ENCODE assay signal across 15 cellular contexts in genomic region chr3:141415959-141416358, GRCh38. TPM values are rescaled to one million over a fixed set of nuclear protein-coding genes. Genes with fewer than 3 reads are reported as not detected.
DNase-seq lines count a peak whose midpoint lies in the region; ATAC-seq, FAIRE-seq and TF ChIP-seq lines count a peak whose summit lies in the region.
"Had no signal": no experiment of that assay in that cellular context is flagged by ENCODE, and none has a peak within 500 bp of the region (broad histone marks: within the 10 kb centered on the region; RNA-seq: fewer than 3 reads in every experiment).

No MANE protein-coding gene starts in this region.

- no peaks in the 10 kb centered on the region for H3K27me3 Mint-ChIP-seq in activated CD4-positive, alpha-beta memory T cell treated with anti-CD3 and anti-CD28 coated beads for 36 hours
- H3K27me3 Mint-ChIP-seq in activated CD4-positive, alpha-beta memory T cell treated with anti-CD3 and anti-CD28 coated beads, Interleukin-2, amount 10 ng/mL, durations not matched to agents 7 days and 5 days: no peaks in the 10 kb centered on the region
- no peaks in the 10 kb centered on the region for H3K27me3 Mint-ChIP-seq in activated T-helper 17 cell treated with anti-CD3 and anti-CD28 coated beads, Interleukin-2, amount 50 U/mL, for 72 hours

- no peaks in the 10 kb centered on the region for H3K9me3 ChIP-seq in kidney (ENCODE audit: control insufficient read depth in 1 of 2, low read length in 2 of 2)
- H3K9me3 ChIP-seq: spleen had no signal

- H3K4me3 Mint-ChIP-seq in activated CD4-positive, alpha-beta memory T cell treated with anti-CD3 and anti-CD28 coated beads for 36 hours: no peak overlapping the region
- H3K4me3 Mint-ChIP-seq in activated CD4-positive, alpha-beta memory T cell treated with anti-CD3 and anti-CD28 coated beads, Interleukin-2, amount 10 ng/mL, durations not matched to agents 7 days and 5 days: no peak overlapping the region
- no peak overlapping the region for H3K4me3 Mint-ChIP-seq in activated T-helper 17 cell treated with anti-CD3 and anti-CD28 coated beads, Interleukin-2, amount 50 U/mL, for 72 hours
- H3K4me3 Mint-ChIP-seq in stimulated activated effector memory CD8-positive, alpha-beta T cell treated with anti-CD3 and anti-CD28 coated beads, Interleukin-12 subunit alpha, Interleukin-12 subunit beta, amount 100 ng/mL, for 72 hours: no peak overlapping the region
- H3K4me3 Mint-ChIP-seq: CD14-positive monocyte had no signal

- FAIRE-seq in kidney (lab: Jason Lieb, UNC): no peak

- no peak overlapping the region for H3K4me3 ChIP-seq in kidney (ENCODE audit: low read length in 2 of 2)
- H3K4me3 ChIP-seq: spleen had no signal

- CTCF ChIA-PET in activated CD4-positive, alpha-beta memory T cell treated with anti-CD3 and anti-CD28 coated beads for 36 hours (lab: Charles Lee): interaction anchor here (1.7 to 2.7 kb wide), 2 partner anchors 38 to 55 kb away, joined by 5 to 14 read pairs; no protein-coding TSS in a partner anchor
- CTCF ChIA-PET in activated CD4-positive, alpha-beta memory T cell treated with anti-CD3 and anti-CD28 coated beads, Interleukin-2, amount 10 ng/mL, durations not matched to agents 7 days and 5 days (lab: Charles Lee): no interaction called here

- peaks cover 57% of the 10 kb centered on the region for H3K36me3 Mint-ChIP-seq in activated CD4-positive, alpha-beta memory T cell treated with anti-CD3 and anti-CD28 coated beads for 36 hours
- peaks cover 63% of the 10 kb centered on the region for H3K36me3 Mint-ChIP-seq in activated CD4-positive, alpha-beta memory T cell treated with anti-CD3 and anti-CD28 coated beads, Interleukin-2, amount 10 ng/mL, durations not matched to agents 7 days and 5 days (ENCODE audit: low read depth)
- peaks cover 81% of the 10 kb centered on the region for H3K36me3 Mint-ChIP-seq in activated T-helper 17 cell treated with anti-CD3 and anti-CD28 coated beads, Interleukin-2, amount 50 U/mL, for 72 hours (ENCODE audit: low read depth)
- H3K36me3 Mint-ChIP-seq in stimulated activated effector memory CD8-positive, alpha-beta T cell treated with anti-CD3 and anti-CD28 coated beads, Interleukin-12 subunit alpha, Interleukin-12 subunit beta, amount 100 ng/mL, for 72 hours: peaks cover 83% of the 10 kb centered on the region

- no peak for ATAC-seq in activated T-helper 17 cell treated with anti-CD3 and anti-CD28 coated beads, Interleukin-2, amount 50 U/mL, for 72 hours (replicated peaks)
- no peak for ATAC-seq in stimulated activated effector memory CD8-positive, alpha-beta T cell treated with anti-CD3 and anti-CD28 coated beads, Interleukin-12 subunit alpha, Interleukin-12 subunit beta, amount 100 ng/mL, for 72 hours
- no peak for ATAC-seq in HG03442 (IDR thresholded peaks at IDR 0.05; ENCODE audit: unreplicated experiment)
- ATAC-seq: HCT116; stimulated activated naive CD8-positive, alpha-beta T cell treated with anti-CD3 and anti-CD28 coated beads, Interleukin-15, Interleukin-2, amounts not matched to agents 100 U/mL and 50 U/mL, for 24 hours had no signal

- no peak for DNase-seq in activated CD4-positive, alpha-beta memory T cell treated with anti-CD3 and anti-CD28 coated beads for 36 hours
- DNase-seq in activated CD4-positive, alpha-beta memory T cell treated with anti-CD3 and anti-CD28 coated beads, Interleukin-2, amount 10 ng/mL, durations not matched to agents 7 days and 5 days: no peak
- no peak for DNase-seq in kidney
- no peak for DNase-seq in stimulated activated effector memory CD8-positive, alpha-beta T cell treated with anti-CD3 and anti-CD28 coated beads, Interleukin-12 subunit alpha, Interleukin-12 subunit beta, amount 100 ng/mL, for 72 hours (ENCODE audit: low spot score in 2 of 2)
- no peak for DNase-seq in DMS153 treated with DMSO at 0.1 percent for 48 hours (lab: John Stamatoyannopoulos, UW; ENCODE audit: unreplicated experiment)
- no peak for DNase-seq in EL
- DNase-seq: NCI-H2227 treated with DMSO at 0.1 percent for 48 hours; occipital lobe; spleen; stimulated activated naive CD8-positive, alpha-beta T cell treated with anti-CD3 and anti-CD28 coated beads, Interleukin-15, Interleukin-2, amounts not matched to agents 100 U/mL and 50 U/mL, for 24 hours had no signal

- POLR2A ChIA-PET in activated CD4-positive, alpha-beta memory T cell treated with anti-CD3 and anti-CD28 coated beads for 36 hours (lab: Charles Lee): interaction anchor here (1.6 kb wide), 1 partner anchor 17 kb away, joined by 3 read pairs; no protein-coding TSS in a partner anchor
- POLR2A ChIA-PET in activated CD4-positive, alpha-beta memory T cell treated with anti-CD3 and anti-CD28 coated beads, Interleukin-2, amount 10 ng/mL, durations not matched to agents 7 days and 5 days (lab: Charles Lee): interaction anchor here (1.6 to 2.2 kb wide), 2 partner anchors 9 to 12 kb away, joined by 4 to 8 read pairs; no protein-coding TSS in a partner anchor

- H3K9ac ChIP-seq in kidney (ENCODE audit: low read length in 2 of 2): no peak overlapping the region

- intact Hi-C loops in activated CD4-positive, alpha-beta memory T cell treated with anti-CD3 and anti-CD28 coated beads for 36 hours (cut with micrococcal nuclease): loop anchor here (1.0 to 2.0 kb wide), 3 partner anchors 9 to 137 kb away; partner anchors contain the start of gene RASA2
- intact Hi-C loops in kidney (cut with DNase I): no loop called here

- H3K4me1 ChIP-seq in kidney (ENCODE audit: control insufficient read depth in 1 of 2, insufficient read depth in 1 of 2, low read depth in 1 of 2, low read length in 2 of 2): peaks cover 39% of the 10 kb centered on the region in 2 donors

- H3K4me1 Mint-ChIP-seq in activated CD4-positive, alpha-beta memory T cell treated with anti-CD3 and anti-CD28 coated beads for 36 hours (ENCODE audit: low read depth): peaks cover 80% of the 10 kb centered on the region
- peaks cover 51% of the 10 kb centered on the region for H3K4me1 Mint-ChIP-seq in activated CD4-positive, alpha-beta memory T cell treated with anti-CD3 and anti-CD28 coated beads, Interleukin-2, amount 10 ng/mL, durations not matched to agents 7 days and 5 days
- H3K4me1 Mint-ChIP-seq in activated T-helper 17 cell treated with anti-CD3 and anti-CD28 coated beads, Interleukin-2, amount 50 U/mL, for 72 hours: peaks cover 61% of the 10 kb centered on the region
- peaks cover 75% of the 10 kb centered on the region for H3K4me1 Mint-ChIP-seq in stimulated activated effector memory CD8-positive, alpha-beta T cell treated with anti-CD3 and anti-CD28 coated beads, Interleukin-12 subunit alpha, Interleukin-12 subunit beta, amount 100 ng/mL, for 72 hours

- peak overlapping the region; percentile 92 for H3K27ac Mint-ChIP-seq in activated CD4-positive, alpha-beta memory T cell treated with anti-CD3 and anti-CD28 coated beads for 36 hours
- no peak overlapping the region for H3K27ac Mint-ChIP-seq in activated CD4-positive, alpha-beta memory T cell treated with anti-CD3 and anti-CD28 coated beads, Interleukin-2, amount 10 ng/mL, durations not matched to agents 7 days and 5 days
- H3K27ac Mint-ChIP-seq in activated T-helper 17 cell treated with anti-CD3 and anti-CD28 coated beads, Interleukin-2, amount 50 U/mL, for 72 hours: peak overlapping the region; percentile 90
- peak overlapping the region; percentile 75 for H3K27ac Mint-ChIP-seq in stimulated activated effector memory CD8-positive, alpha-beta T cell treated with anti-CD3 and anti-CD28 coated beads, Interleukin-12 subunit alpha, Interleukin-12 subunit beta, amount 100 ng/mL, for 72 hours

- H3K27ac ChIP-seq in kidney (ENCODE audit: low read depth in 2 of 2, low read length in 2 of 2): peak overlapping the region; percentile 12 to 26
- H3K27ac ChIP-seq: 22Rv1 had no signal

- TF ChIP-seq CTCF in kidney (IDR thresholded peaks at IDR 0.05; ENCODE audit: borderline replicate concordance, extremely low read depth, insufficient read depth): no peak

- peaks cover 13 to 24% of the 10 kb centered on the region in 2 donors for H3K36me3 ChIP-seq in kidney (ENCODE audit: control insufficient read depth in 1 of 2, insufficient read depth in 2 of 2, low read length in 2 of 2)

- H3K9me3 Mint-ChIP-seq in activated CD4-positive, alpha-beta memory T cell treated with anti-CD3 and anti-CD28 coated beads for 36 hours: peaks cover 8% of the 10 kb centered on the region
- no peaks in the 10 kb centered on the region for H3K9me3 Mint-ChIP-seq in activated CD4-positive, alpha-beta memory T cell treated with anti-CD3 and anti-CD28 coated beads, Interleukin-2, amount 10 ng/mL, durations not matched to agents 7 days and 5 days
- no peaks in the 10 kb centered on the region for H3K9me3 Mint-ChIP-seq in activated T-helper 17 cell treated with anti-CD3 and anti-CD28 coated beads, Interleukin-2, amount 50 U/mL, for 72 hours
- peaks cover 3% of the 10 kb centered on the region for H3K9me3 Mint-ChIP-seq in stimulated activated effector memory CD8-positive, alpha-beta T cell treated with anti-CD3 and anti-CD28 coated beads, Interleukin-12 subunit alpha, Interleukin-12 subunit beta, amount 100 ng/mL, for 72 hours

RNA-seq across cellular contexts. Expression of gene ZBTB38, which starts 47.7 kb away (rescaled TPM):
- total RNA-seq in activated CD4-positive, alpha-beta memory T cell treated with anti-CD3 and anti-CD28 coated beads for 36 hours: 10 to 100 TPM; 64.7 to 66.4 TPM
- total RNA-seq in activated CD4-positive, alpha-beta memory T cell treated with anti-CD3 and anti-CD28 coated beads, Interleukin-2, amount 10 ng/mL, durations not matched to agents 7 days and 5 days: 10 to 100 TPM; 36.0 to 39.6 TPM
- 10 to 100 TPM; 33.3 to 45.6 TPM for total RNA-seq in activated T-helper 17 cell treated with anti-CD3 and anti-CD28 coated beads, Interleukin-2, amount 50 U/mL, for 72 hours
- 113 TPM for total RNA-seq in kidney
- polyA plus RNA-seq in kidney (ENCODE audit: insufficient read depth, low read depth, low replicate concordance): 8.6 TPM
